1 cellular context compared by ENCODE assay signal in genomic region chr14:24232645-24233537, GRCh38.
A peak's percentile ranks its signal among the peaks of the same experiment; 100 is the strongest.
TF ChIP-seq lines count a peak whose summit lies in the region.

TSS of gene GMPR2 (plus strand) at chr14:24232929. CDS start at chr14:24233254, 325 bp downstream.

TF ChIP-seq in HepG2, 621 proteins besides CTCF, POLR2A, EP300 and RAD21 (continued from another document and continues in another):
- TF ChIP-seq, protein P1, sequence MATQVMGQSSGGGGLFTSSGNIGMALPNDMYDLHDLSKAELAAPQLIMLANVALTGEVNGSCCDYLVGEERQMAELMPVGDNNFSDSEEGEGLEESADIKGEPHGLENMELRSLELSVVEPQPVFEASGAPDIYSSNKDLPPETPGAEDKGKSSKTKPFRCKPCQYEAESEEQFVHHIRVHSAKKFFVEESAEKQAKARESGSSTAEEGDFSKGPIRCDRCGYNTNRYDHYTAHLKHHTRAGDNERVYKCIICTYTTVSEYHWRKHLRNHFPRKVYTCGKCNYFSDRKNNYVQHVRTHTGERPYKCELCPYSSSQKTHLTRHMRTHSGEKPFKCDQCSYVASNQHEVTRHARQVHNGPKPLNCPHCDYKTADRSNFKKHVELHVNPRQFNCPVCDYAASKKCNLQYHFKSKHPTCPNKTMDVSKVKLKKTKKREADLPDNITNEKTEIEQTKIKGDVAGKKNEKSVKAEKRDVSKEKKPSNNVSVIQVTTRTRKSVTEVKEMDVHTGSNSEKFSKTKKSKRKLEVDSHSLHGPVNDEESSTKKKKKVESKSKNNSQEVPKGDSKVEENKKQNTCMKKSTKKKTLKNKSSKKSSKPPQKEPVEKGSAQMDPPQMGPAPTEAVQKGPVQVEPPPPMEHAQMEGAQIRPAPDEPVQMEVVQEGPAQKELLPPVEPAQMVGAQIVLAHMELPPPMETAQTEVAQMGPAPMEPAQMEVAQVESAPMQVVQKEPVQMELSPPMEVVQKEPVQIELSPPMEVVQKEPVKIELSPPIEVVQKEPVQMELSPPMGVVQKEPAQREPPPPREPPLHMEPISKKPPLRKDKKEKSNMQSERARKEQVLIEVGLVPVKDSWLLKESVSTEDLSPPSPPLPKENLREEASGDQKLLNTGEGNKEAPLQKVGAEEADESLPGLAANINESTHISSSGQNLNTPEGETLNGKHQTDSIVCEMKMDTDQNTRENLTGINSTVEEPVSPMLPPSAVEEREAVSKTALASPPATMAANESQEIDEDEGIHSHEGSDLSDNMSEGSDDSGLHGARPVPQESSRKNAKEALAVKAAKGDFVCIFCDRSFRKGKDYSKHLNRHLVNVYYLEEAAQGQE (IDR thresholded peaks at IDR 0.05; ENCODE audit: borderline replicate concordance in 1 of 2, low read depth in 1 of 2, low read length in 2 of 2) = no peak
- TF ChIP-seq KDM5A (IDR thresholded peaks at IDR 0.05; ENCODE audit: borderline replicate concordance, low read length) (peak; percentile 94; the same call in 1 of the 2 replicates), PHF8 (CRISPR knock-in tag; IDR thresholded peaks at IDR 0.05) (peak; percentile 98), MED1 (CRISPR knock-in tag; IDR thresholded peaks at IDR 0.05) (peak; percentile 82), TAF1 (CRISPR knock-in tag; IDR thresholded peaks at IDR 0.05) (peak; percentile 85), ZNF652 (CRISPR knock-in tag; IDR thresholded peaks at IDR 0.05; ENCODE audit: borderline replicate concordance, low read depth) (0 out of 2 replicates have a peak, but pooled peaks have one; percentile 28), SIX4 (CRISPR knock-in tag; IDR thresholded peaks at IDR 0.05) (peak; percentile 32; the same call in 1 of the 2 replicates), IRF1 (CRISPR knock-in tag; IDR thresholded peaks at IDR 0.05; ENCODE audit: low read depth) (0 out of 2 replicates have a peak, but pooled peaks have one; percentile 62), MIXL1 (CRISPR knock-in tag; IDR thresholded peaks at IDR 0.05) (peak; percentile 85), GATAD1 (CRISPR knock-in tag; IDR thresholded peaks at IDR 0.05) (peak; percentile 90), CENPX (CRISPR knock-in tag; IDR thresholded peaks at IDR 0.05) (no peak), SSRP1 (CRISPR knock-in tag; IDR thresholded peaks at IDR 0.05) (no peak; the same call in 1 of the 2 replicates), MBD4 (IDR thresholded peaks at IDR 0.05; ENCODE audit: borderline replicate concordance, low read length) (no peak), NRL (CRISPR knock-in tag; IDR thresholded peaks at IDR 0.05; ENCODE audit: borderline replicate concordance) (0 out of 2 replicates have a peak, but pooled peaks have one; percentile 67), ZNF704 (CRISPR knock-in tag; IDR thresholded peaks at IDR 0.05; ENCODE audit: borderline replicate concordance) (peak; percentile 86), HMGXB4 (CRISPR knock-in tag; IDR thresholded peaks at IDR 0.05; ENCODE audit: borderline replicate concordance in 1 of 2, low read depth in 1 of 2) (peak; percentile 69 to 82), TCF12 (IDR thresholded peaks at IDR 0.05) (no peak), TCF12 (CRISPR knock-in tag; IDR thresholded peaks at IDR 0.05) (peak; percentile 80; the same call in 1 of the 2 replicates), CEBPB (IDR thresholded peaks at IDR 0.05; ENCODE audit: borderline replicate concordance, low read depth, low read length) (no peak), IRX3 (CRISPR knock-in tag; IDR thresholded peaks at IDR 0.05; ENCODE audit: borderline replicate concordance, low read depth) (peak; percentile 95; the same call in 1 of the 2 replicates)
- TF ChIP-seq, protein P2, sequence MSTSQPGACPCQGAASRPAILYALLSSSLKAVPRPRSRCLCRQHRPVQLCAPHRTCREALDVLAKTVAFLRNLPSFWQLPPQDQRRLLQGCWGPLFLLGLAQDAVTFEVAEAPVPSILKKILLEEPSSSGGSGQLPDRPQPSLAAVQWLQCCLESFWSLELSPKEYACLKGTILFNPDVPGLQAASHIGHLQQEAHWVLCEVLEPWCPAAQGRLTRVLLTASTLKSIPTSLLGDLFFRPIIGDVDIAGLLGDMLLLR (CRISPR knock-in tag; IDR thresholded peaks at IDR 0.05) = peak; percentile 82
- TF ChIP-seq, protein P3, sequence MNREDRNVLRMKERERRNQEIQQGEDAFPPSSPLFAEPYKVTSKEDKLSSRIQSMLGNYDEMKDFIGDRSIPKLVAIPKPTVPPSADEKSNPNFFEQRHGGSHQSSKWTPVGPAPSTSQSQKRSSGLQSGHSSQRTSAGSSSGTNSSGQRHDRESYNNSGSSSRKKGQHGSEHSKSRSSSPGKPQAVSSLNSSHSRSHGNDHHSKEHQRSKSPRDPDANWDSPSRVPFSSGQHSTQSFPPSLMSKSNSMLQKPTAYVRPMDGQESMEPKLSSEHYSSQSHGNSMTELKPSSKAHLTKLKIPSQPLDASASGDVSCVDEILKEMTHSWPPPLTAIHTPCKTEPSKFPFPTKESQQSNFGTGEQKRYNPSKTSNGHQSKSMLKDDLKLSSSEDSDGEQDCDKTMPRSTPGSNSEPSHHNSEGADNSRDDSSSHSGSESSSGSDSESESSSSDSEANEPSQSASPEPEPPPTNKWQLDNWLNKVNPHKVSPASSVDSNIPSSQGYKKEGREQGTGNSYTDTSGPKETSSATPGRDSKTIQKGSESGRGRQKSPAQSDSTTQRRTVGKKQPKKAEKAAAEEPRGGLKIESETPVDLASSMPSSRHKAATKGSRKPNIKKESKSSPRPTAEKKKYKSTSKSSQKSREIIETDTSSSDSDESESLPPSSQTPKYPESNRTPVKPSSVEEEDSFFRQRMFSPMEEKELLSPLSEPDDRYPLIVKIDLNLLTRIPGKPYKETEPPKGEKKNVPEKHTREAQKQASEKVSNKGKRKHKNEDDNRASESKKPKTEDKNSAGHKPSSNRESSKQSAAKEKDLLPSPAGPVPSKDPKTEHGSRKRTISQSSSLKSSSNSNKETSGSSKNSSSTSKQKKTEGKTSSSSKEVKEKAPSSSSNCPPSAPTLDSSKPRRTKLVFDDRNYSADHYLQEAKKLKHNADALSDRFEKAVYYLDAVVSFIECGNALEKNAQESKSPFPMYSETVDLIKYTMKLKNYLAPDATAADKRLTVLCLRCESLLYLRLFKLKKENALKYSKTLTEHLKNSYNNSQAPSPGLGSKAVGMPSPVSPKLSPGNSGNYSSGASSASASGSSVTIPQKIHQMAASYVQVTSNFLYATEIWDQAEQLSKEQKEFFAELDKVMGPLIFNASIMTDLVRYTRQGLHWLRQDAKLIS (CRISPR knock-in tag; IDR thresholded peaks at IDR 0.05) = peak; percentile 70; the same call in 1 of the 2 replicates
- TF ChIP-seq, protein P4, sequence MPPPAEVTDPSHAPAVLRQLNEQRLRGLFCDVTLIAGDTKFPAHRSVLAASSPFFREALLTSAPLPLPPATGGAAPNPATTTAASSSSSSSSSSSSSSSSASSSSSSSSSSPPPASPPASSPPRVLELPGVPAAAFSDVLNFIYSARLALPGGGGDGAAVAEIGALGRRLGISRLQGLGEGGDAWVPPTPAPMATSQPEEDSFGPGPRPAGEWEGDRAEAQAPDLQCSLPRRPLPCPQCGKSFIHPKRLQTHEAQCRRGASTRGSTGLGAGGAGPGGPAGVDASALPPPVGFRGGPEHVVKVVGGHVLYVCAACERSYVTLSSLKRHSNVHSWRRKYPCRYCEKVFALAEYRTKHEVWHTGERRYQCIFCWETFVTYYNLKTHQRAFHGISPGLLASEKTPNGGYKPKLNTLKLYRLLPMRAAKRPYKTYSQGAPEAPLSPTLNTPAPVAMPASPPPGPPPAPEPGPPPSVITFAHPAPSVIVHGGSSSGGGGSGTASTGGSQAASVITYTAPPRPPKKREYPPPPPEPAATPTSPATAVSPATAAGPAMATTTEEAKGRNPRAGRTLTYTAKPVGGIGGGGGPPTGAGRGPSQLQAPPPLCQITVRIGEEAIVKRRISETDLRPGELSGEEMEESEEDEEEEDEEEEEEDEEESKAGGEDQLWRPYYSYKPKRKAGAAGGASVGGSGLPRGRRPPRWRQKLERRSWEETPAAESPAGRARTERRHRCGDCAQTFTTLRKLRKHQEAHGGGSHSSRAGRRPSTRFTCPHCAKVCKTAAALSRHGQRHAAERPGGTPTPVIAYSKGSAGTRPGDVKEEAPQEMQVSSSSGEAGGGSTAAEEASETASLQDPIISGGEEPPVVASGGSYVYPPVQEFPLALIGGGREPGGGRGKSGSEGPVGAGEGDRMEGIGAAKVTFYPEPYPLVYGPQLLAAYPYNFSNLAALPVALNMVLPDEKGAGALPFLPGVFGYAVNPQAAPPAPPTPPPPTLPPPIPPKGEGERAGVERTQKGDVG (CRISPR knock-in tag; IDR thresholded peaks at IDR 0.05; ENCODE audit: borderline replicate concordance) = no peak
- TF ChIP-seq, protein P5, sequence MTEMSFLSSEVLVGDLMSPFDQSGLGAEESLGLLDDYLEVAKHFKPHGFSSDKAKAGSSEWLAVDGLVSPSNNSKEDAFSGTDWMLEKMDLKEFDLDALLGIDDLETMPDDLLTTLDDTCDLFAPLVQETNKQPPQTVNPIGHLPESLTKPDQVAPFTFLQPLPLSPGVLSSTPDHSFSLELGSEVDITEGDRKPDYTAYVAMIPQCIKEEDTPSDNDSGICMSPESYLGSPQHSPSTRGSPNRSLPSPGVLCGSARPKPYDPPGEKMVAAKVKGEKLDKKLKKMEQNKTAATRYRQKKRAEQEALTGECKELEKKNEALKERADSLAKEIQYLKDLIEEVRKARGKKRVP (CRISPR knock-in tag; IDR thresholded peaks at IDR 0.05) = peak in 1 of 2 experiments; percentile 73; a peak in 1 of 4 replicates
- TF ChIP-seq, protein P6, sequence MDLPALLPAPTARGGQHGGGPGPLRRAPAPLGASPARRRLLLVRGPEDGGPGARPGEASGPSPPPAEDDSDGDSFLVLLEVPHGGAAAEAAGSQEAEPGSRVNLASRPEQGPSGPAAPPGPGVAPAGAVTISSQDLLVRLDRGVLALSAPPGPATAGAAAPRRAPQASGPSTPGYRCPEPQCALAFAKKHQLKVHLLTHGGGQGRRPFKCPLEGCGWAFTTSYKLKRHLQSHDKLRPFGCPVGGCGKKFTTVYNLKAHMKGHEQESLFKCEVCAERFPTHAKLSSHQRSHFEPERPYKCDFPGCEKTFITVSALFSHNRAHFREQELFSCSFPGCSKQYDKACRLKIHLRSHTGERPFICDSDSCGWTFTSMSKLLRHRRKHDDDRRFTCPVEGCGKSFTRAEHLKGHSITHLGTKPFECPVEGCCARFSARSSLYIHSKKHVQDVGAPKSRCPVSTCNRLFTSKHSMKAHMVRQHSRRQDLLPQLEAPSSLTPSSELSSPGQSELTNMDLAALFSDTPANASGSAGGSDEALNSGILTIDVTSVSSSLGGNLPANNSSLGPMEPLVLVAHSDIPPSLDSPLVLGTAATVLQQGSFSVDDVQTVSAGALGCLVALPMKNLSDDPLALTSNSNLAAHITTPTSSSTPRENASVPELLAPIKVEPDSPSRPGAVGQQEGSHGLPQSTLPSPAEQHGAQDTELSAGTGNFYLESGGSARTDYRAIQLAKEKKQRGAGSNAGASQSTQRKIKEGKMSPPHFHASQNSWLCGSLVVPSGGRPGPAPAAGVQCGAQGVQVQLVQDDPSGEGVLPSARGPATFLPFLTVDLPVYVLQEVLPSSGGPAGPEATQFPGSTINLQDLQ (CRISPR knock-in tag; IDR thresholded peaks at IDR 0.05) = no peak
- TF ChIP-seq, protein P7, sequence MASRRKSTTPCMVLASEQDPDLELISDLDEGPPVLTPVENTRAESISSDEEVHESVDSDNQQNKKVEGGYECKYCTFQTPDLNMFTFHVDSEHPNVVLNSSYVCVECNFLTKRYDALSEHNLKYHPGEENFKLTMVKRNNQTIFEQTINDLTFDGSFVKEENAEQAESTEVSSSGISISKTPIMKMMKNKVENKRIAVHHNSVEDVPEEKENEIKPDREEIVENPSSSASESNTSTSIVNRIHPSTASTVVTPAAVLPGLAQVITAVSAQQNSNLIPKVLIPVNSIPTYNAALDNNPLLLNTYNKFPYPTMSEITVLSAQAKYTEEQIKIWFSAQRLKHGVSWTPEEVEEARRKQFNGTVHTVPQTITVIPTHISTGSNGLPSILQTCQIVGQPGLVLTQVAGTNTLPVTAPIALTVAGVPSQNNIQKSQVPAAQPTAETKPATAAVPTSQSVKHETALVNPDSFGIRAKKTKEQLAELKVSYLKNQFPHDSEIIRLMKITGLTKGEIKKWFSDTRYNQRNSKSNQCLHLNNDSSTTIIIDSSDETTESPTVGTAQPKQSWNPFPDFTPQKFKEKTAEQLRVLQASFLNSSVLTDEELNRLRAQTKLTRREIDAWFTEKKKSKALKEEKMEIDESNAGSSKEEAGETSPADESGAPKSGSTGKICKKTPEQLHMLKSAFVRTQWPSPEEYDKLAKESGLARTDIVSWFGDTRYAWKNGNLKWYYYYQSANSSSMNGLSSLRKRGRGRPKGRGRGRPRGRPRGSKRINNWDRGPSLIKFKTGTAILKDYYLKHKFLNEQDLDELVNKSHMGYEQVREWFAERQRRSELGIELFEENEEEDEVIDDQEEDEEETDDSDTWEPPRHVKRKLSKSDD (CRISPR knock-in tag; IDR thresholded peaks at IDR 0.05; ENCODE audit: low read depth) = no peak
